1 cellular context compared by ENCODE assay signal in the genomic region with DNA sequence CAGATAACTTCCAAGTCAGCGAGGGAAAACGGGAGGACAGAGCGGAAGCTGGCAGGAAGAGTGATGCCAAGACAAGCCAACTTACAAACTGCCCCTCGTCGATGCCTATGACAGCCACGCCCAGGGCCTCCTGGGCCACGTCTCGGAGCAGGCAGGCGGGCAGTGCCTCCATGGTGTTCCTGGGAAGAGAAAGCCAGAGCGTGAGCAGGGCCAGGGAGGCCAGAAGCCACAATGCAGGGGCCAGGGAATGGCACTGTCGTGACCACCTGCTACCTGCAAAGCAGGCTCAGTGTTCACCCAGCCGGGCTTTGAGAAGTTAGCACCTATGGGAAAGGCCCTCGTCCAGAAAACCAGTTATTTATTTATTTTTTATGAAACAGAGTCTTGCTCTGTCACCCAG.
TF ChIP-seq lines count a peak whose summit lies in the region.

No MANE protein-coding gene starts in this region.

TF ChIP-seq in K562, 482 proteins besides CTCF, POLR2A, EP300 and RAD21:
- peak; percentile 51 for TF ChIP-seq RBFOX2 (IDR thresholded peaks at IDR 0.05; ENCODE audit: low read depth, low read length)
- TF ChIP-seq THAP12 (CRISPR knock-in tag; IDR thresholded peaks at IDR 0.05), result no peak
- TF ChIP-seq POLR2G (IDR thresholded peaks at IDR 0.05; ENCODE audit: low read depth, low read length), result peak; percentile 41; the same call in 1 of the 2 replicates
